Comparison of ENCODE assay signal across 7 cellular contexts in the genomic region with DNA sequence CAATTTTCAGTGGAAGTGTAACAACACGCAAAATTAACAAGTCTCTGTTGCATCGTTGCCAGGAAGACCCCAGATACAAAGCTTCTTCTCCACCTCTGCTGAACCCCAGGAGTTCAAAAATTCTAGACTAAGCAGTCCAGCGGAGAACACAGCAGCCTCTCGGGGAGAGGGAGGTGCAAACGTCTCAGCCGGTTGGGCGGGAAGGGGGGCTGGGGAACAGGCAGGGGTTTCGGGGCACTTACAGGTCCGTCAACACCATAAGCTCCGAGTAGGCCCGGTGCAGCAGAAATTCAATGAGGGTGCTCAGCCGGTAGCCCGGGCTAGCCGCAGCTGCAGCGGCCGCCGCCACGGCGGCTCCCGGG. TPM values are rescaled to one million over a fixed set of nuclear protein-coding genes. Genes with fewer than 3 reads are reported as not detected.
A peak's percentile ranks its signal among the peaks of the same experiment; 100 is the strongest.
DNase-seq lines count a peak whose midpoint lies in the region; ATAC-seq lines count a peak whose summit lies in the region.

No MANE protein-coding gene starts in this region.

- H3K27ac ChIP-seq in skeletal muscle tissue (ENCODE audit: low read depth, low read length): peak overlapping the region; percentile 98

- H3K27ac Mint-ChIP-seq in activated naive CD8-positive, alpha-beta T cell treated with anti-CD3 and anti-CD28 coated beads for 36 hours: peak overlapping the region; percentile 76

- peaks cover 37% of the 10 kb centered on the region for H3K4me1 Mint-ChIP-seq in activated naive CD8-positive, alpha-beta T cell treated with anti-CD3 and anti-CD28 coated beads for 36 hours

- peak overlapping the region; percentile 85 for H3K4me3 Mint-ChIP-seq in activated naive CD8-positive, alpha-beta T cell treated with anti-CD3 and anti-CD28 coated beads for 36 hours

- H3K36me3 ChIP-seq in iPS-15b (ENCODE audit: control insufficient read depth, insufficient read depth, low read length) (no peaks in the 10 kb centered on the region), skeletal muscle tissue (ENCODE audit: control insufficient read depth in 3 of 3, insufficient read depth in 3 of 3, low read length in 3 of 3) (no peaks in the 10 kb centered on the region)

- H3K9ac ChIP-seq in iPS-15b (ENCODE audit: low read depth, low read length): peak overlapping the region; percentile 74
- peak overlapping the region; percentile 86 to 96 (median 87) for H3K9ac ChIP-seq in skeletal muscle tissue (ENCODE audit: low read depth in 1 of 3, low read length in 3 of 3)

- H3K27me3 ChIP-seq in iPS-15b (ENCODE audit: control insufficient read depth, insufficient read depth, low read length): no peaks in the 10 kb centered on the region
- no peaks in the 10 kb centered on the region for H3K27me3 ChIP-seq in skeletal muscle tissue (ENCODE audit: control insufficient read depth in 3 of 3, insufficient read depth in 3 of 3, low read length in 3 of 3)

- no peaks in the 10 kb centered on the region for H3K27me3 Mint-ChIP-seq in activated naive CD8-positive, alpha-beta T cell treated with anti-CD3 and anti-CD28 coated beads for 36 hours

- H3K9me3 ChIP-seq in iPS-15b (ENCODE audit: control insufficient read depth, insufficient read depth, low read length) (no peaks in the 10 kb centered on the region), skeletal muscle tissue (ENCODE audit: control insufficient read depth in 3 of 3, low read length in 3 of 3) (no peaks in the 10 kb centered on the region)

- DNase-seq in NAMALWA (ENCODE audit: low spot score) (peak; percentile 45), SIG-M5 treated with dmso at 0.1 percent for 504 hours (lab: John Stamatoyannopoulos, UW; ENCODE audit: unreplicated experiment) (no peak), NCI-H1694 (lab: John Stamatoyannopoulos, UW) (no peak)
- no peak for DNase-seq in activated naive CD8-positive, alpha-beta T cell treated with anti-CD3 and anti-CD28 coated beads for 36 hours

- H3K36me3 Mint-ChIP-seq in activated naive CD8-positive, alpha-beta T cell treated with anti-CD3 and anti-CD28 coated beads for 36 hours: peaks cover 9% of the 10 kb centered on the region

- peak; percentile 8 for ATAC-seq in GM21423 (IDR thresholded peaks at IDR 0.05; ENCODE audit: unreplicated experiment)

- no peaks in the 10 kb centered on the region for H3K9me3 Mint-ChIP-seq in activated naive CD8-positive, alpha-beta T cell treated with anti-CD3 and anti-CD28 coated beads for 36 hours

- H3K4me3 ChIP-seq in iPS-15b (ENCODE audit: low read depth, low read length): peak overlapping the region; percentile 75
- H3K4me3 ChIP-seq in skeletal muscle tissue (ENCODE audit: low read length in 3 of 3): peak overlapping the region; percentile 81 to 82 (median 82)

- H3K4me1 ChIP-seq in iPS-15b (ENCODE audit: control insufficient read depth, insufficient read depth, low read length) (peaks cover 3% of the 10 kb centered on the region), skeletal muscle tissue (ENCODE audit: control insufficient read depth in 3 of 3, insufficient read depth in 3 of 3, low read length in 3 of 3) (peaks cover 7 to 28% (median 18%) of the 10 kb centered on the region in 3 donors)

RNA-seq across cellular contexts. Expression of a gene that starts 0.4 kb away (rescaled TPM):
- total RNA-seq in activated naive CD8-positive, alpha-beta T cell treated with anti-CD3 and anti-CD28 coated beads for 36 hours: 10 to 100 TPM; 38.8 to 41.4 TPM
- total RNA-seq in skeletal muscle tissue: 35.5 TPM
